26 cellular contexts compared by ENCODE assay signal in genomic region chr18:13401404-13401803, GRCh38.
"Had no signal": no experiment of that assay in that cellular context is flagged by ENCODE, and none has a peak within 500 bp of the region (broad histone marks: within the 10 kb centered on the region; RNA-seq: fewer than 3 reads in every experiment).

No MANE protein-coding gene starts in this region.

- H3K4me1 Mint-ChIP-seq: stimulated activated effector memory CD8-positive, alpha-beta T cell treated with anti-CD3 and anti-CD28 coated beads, Interleukin-12 subunit alpha, Interleukin-12 subunit beta, amount 100 ng/mL, for 72 hours had no signal

- H3K36me3 Mint-ChIP-seq: activated naive CD8-positive, alpha-beta T cell; stimulated activated effector memory CD8-positive, alpha-beta T cell treated with anti-CD3 and anti-CD28 coated beads, Interleukin-12 subunit alpha, Interleukin-12 subunit beta, amount 100 ng/mL, for 72 hours had no signal

- H3K27ac Mint-ChIP-seq: activated naive CD8-positive, alpha-beta T cell; stimulated activated effector memory CD8-positive, alpha-beta T cell treated with anti-CD3 and anti-CD28 coated beads, Interleukin-12 subunit alpha, Interleukin-12 subunit beta, amount 100 ng/mL, for 72 hours; T-helper 1 cell treated with Interleukin-12 subunit alpha and Interleukin-12 subunit beta and Interleukin-4 antibody, amounts not matched to agents 30 μg/mL and 1 μg/mL, for 36 hours had no signal

- FAIRE-seq: astrocyte, endothelial cell of umbilical vein, small intestine, TTC549 had no signal

- ATAC-seq: activated T-helper 17 cell treated with anti-CD3 and anti-CD28 coated beads, Interleukin-2, amount 50 U/mL, for 72 hours; gastroesophageal sphincter; left colon; psoas muscle; stimulated activated effector memory CD8-positive, alpha-beta T cell treated with anti-CD3 and anti-CD28 coated beads, Interleukin-12 subunit alpha, Interleukin-12 subunit beta, amount 100 ng/mL, for 72 hours; stimulated activated naive CD8-positive, alpha-beta T cell treated with anti-CD3 and anti-CD28 coated beads, Interleukin-15, amount 100 ng/mL, for 72 hours had no signal

- H3K4me3 Mint-ChIP-seq: activated naive CD8-positive, alpha-beta T cell; activated T-cell treated with anti-CD3 and anti-CD28 coated beads, Interleukin-2, amount 50 U/mL, for 4 hours; activated T-helper 17 cell treated with anti-CD3 and anti-CD28 coated beads, Interleukin-2, amount 50 U/mL, for 72 hours; stimulated activated effector memory CD8-positive, alpha-beta T cell treated with anti-CD3 and anti-CD28 coated beads, Interleukin-12 subunit alpha, Interleukin-12 subunit beta, amount 100 ng/mL, for 72 hours; T-helper 1 cell treated with Interleukin-12 subunit alpha and Interleukin-12 subunit beta and Interleukin-4 antibody, amounts not matched to agents 30 μg/mL and 1 μg/mL, for 36 hours had no signal

- DNase-seq: activated CD4-positive, alpha-beta T cell treated with anti-CD3 and anti-CD28 coated beads for 4 hours; activated CD4-positive, alpha-beta T cell treated with anti-CD3 and anti-CD28 coated beads, Interleukin-2, amount 50 U/mL, for 4 hours; activated T-cell treated with anti-CD3 and anti-CD28 coated beads, Interleukin-2, amount 50 U/mL, for 4 hours; amniotic stem cell; brain microvascular endothelial cell; cortex of kidney; islet precursor cell; left colon; mammary epithelial cell; psoas muscle; sigmoid colon; small intestine; stimulated activated CD4-positive, alpha-beta T cell treated with anti-CD3 and anti-CD28 coated beads, Interleukin-4, amount 100 ng/mL, for 24 hours; stimulated activated naive CD8-positive, alpha-beta T cell treated with anti-CD3 and anti-CD28 coated beads, Interleukin-15, amount 100 ng/mL, for 72 hours; substantia nigra; SW 1271; T-helper 9 cell; thyroid gland had no signal

- H3K27me3 Mint-ChIP-seq: activated naive CD8-positive, alpha-beta T cell; activated T-helper 17 cell treated with anti-CD3 and anti-CD28 coated beads, Interleukin-2, amount 50 U/mL, for 72 hours; stimulated activated naive CD8-positive, alpha-beta T cell treated with anti-CD3 and anti-CD28 coated beads, Interleukin-15, amount 100 ng/mL, for 72 hours had no signal

- H3K9me3 Mint-ChIP-seq: activated T-cell treated with anti-CD3 and anti-CD28 coated beads, Interleukin-2, amount 50 U/mL, for 4 hours; activated T-helper 17 cell treated with anti-CD3 and anti-CD28 coated beads, Interleukin-2, amount 50 U/mL, for 72 hours; stimulated activated effector memory CD8-positive, alpha-beta T cell treated with anti-CD3 and anti-CD28 coated beads, Interleukin-12 subunit alpha, Interleukin-12 subunit beta, amount 100 ng/mL, for 72 hours; stimulated activated naive CD8-positive, alpha-beta T cell treated with anti-CD3 and anti-CD28 coated beads, Interleukin-15, amount 100 ng/mL, for 72 hours; T-helper 1 cell treated with Interleukin-12 subunit alpha and Interleukin-12 subunit beta and Interleukin-4 antibody, amounts not matched to agents 30 μg/mL and 1 μg/mL, for 36 hours had no signal
